ENCODE assay signal across 1 cellular context in genomic region chr18:51197661-51198424, GRCh38.
TF ChIP-seq lines count a peak whose summit lies in the region.

Gene MEX3C, minus strand, starts transcription at chr18:51197681. Its CDS starts 361 bp downstream, at chr18:51197320.

TF ChIP-seq in liver, 16 proteins besides CTCF, POLR2A, EP300 and RAD21 (continued from another document):
- TF ChIP-seq REST (IDR thresholded peaks at IDR 0.05) (peak; percentile 85), GABPA (IDR thresholded peaks at IDR 0.05 in 1 of 2, conservative IDR thresholded peaks at IDR 0.05 in 1 of 2) (peak in 1 of 2 donors; percentile 59), EGR1 (IDR thresholded peaks at IDR 0.05; ENCODE audit: low read depth in 2 of 2) (peak; percentile 96 to 97), HNF4A (conservative IDR thresholded peaks at IDR 0.05) (peak; percentile 55 to 64), NR2F2 (IDR thresholded peaks at IDR 0.05) (peak; percentile 78), SP1 (IDR thresholded peaks at IDR 0.05) (peak; percentile 82), MAX (IDR thresholded peaks at IDR 0.05) (peak; percentile 92), HNF4G (IDR thresholded peaks at IDR 0.05) (no peak)
